Comparison of ENCODE assay signal across 8 cellular contexts in genomic region chr21:45405271-45405818, GRCh38. TPM values are rescaled to one million over a fixed set of nuclear protein-coding genes. Genes with fewer than 3 reads are reported as not detected.
A peak's percentile ranks its signal among the peaks of the same experiment; 100 is the strongest.
DNase-seq lines count a peak whose midpoint lies in the region; ATAC-seq and TF ChIP-seq lines count a peak whose summit lies in the region.

No MANE protein-coding gene starts in this region.

- H3K36me3 ChIP-seq in Caco-2 (ENCODE audit: control insufficient read depth, insufficient read depth, low read length) (peaks cover 2% of the 10 kb centered on the region; the same call in 1 of the 2 replicates), fibroblast of lung (ENCODE audit: control insufficient read depth, insufficient read depth, low read length) (no peaks in the 10 kb centered on the region), osteoblast (ENCODE audit: insufficient read depth, low read length) (no peaks in the 10 kb centered on the region)

- no peak for TF ChIP-seq CTCF in Caco-2 (IDR thresholded peaks at IDR 0.05; ENCODE audit: insufficient read depth in 1 of 2, low read depth in 1 of 2, low read length in 1 of 2, severe bottlenecking in 1 of 2, unreplicated experiment in 1 of 2)
- TF ChIP-seq CTCF in RWPE1 (conservative IDR thresholded peaks at IDR 0.05; ENCODE audit: low read depth) = no peak
- no peak for TF ChIP-seq CTCF in fibroblast of lung (conservative IDR thresholded peaks at IDR 0.05 in 1 of 2, IDR thresholded peaks at IDR 0.05 in 1 of 2; ENCODE audit: low read depth in 1 of 2, low read length in 2 of 2)
- no peak for TF ChIP-seq CTCF in osteoblast (IDR thresholded peaks at IDR 0.05; ENCODE audit: extremely low read depth, low read depth, low read length)

- no TSS peak for BruUV-seq in Caco-2 (replicated peaks; lab: Mats Ljungman, UMichigan)

- H3K4me2 ChIP-seq in fibroblast of lung (ENCODE audit: extremely low read depth, insufficient read depth, low read length) (peak overlapping the region; percentile 42), osteoblast (ENCODE audit: insufficient read depth, low read length) (peak overlapping the region; percentile 58)

- DNase-seq in Caco-2 (peak in 1 of 2 experiments; percentile 65), RWPE1 (ENCODE audit: low spot score) (peak; percentile 46), fibroblast of lung (ENCODE audit: low read depth in 2 of 2) (peak in 1 of 2 donors; percentile 33), osteoblast (ENCODE audit: insufficient read length, low spot score, missing footprints) (peak; percentile 96), 8988T (no peak), G401 (ENCODE audit: low spot score) (no peak), activated gamma-delta T cell (lab: John Stamatoyannopoulos, UW) (no peak)

- H3K9me3 ChIP-seq in Caco-2 = peaks cover 10% of the 10 kb centered on the region
- no peaks in the 10 kb centered on the region for H3K9me3 ChIP-seq in fibroblast of lung (ENCODE audit: control insufficient read depth, insufficient read depth, low read depth, low read length)
- peaks cover 2% of the 10 kb centered on the region for H3K9me3 ChIP-seq in osteoblast (ENCODE audit: low read depth, low read length)

- in situ Hi-C loops in G401 (cut with HindIII; ENCODE audit: low sequenced_read_pairs) = no loop called here

- peak overlapping the region; percentile 76 for H3K4me3 Mint-ChIP-seq in Caco-2 (ENCODE audit: unreplicated experiment)

- H3K27me3 Mint-ChIP-seq in Caco-2 (ENCODE audit: insufficient read depth, unreplicated experiment) = no peaks in the 10 kb centered on the region

- H3K27me3 ChIP-seq in Caco-2 (replicated peaks; ENCODE audit: control insufficient read depth, insufficient read depth, low read length) = no peaks in the 10 kb centered on the region
- no peaks in the 10 kb centered on the region for H3K27me3 ChIP-seq in fibroblast of lung (ENCODE audit: control insufficient read depth, insufficient read depth, low read length)
- H3K27me3 ChIP-seq in osteoblast (ENCODE audit: insufficient read depth, low read length) = peaks cover 28% of the 10 kb centered on the region

- CTCF ChIA-PET in Caco-2 (lab: Charles Lee) = no interaction called here
- CTCF ChIA-PET in RWPE1 (lab: Yijun Ruan, JAX) = no interaction called here

- peaks cover 27% of the 10 kb centered on the region for H3K36me3 Mint-ChIP-seq in Caco-2 (ENCODE audit: insufficient read depth, unreplicated experiment)

- peak overlapping the region; percentile 61 for H3K4me3 ChIP-seq in Caco-2 (ENCODE audit: low read depth, low read length)
- peak overlapping the region in 2 of 4 experiments; percentile 32 to 57 for H3K4me3 ChIP-seq in fibroblast of lung (replicated peaks in 1 of 4; ENCODE audit: control extremely low read depth in 1 of 4, insufficient read depth in 1 of 4, low read depth in 3 of 4, low read length in 4 of 4)
- peak overlapping the region; percentile 60 for H3K4me3 ChIP-seq in osteoblast (ENCODE audit: insufficient read depth, low read length)

- H2AFZ ChIP-seq in fibroblast of lung (ENCODE audit: low read length) = no peak overlapping the region
- H2AFZ ChIP-seq in osteoblast (ENCODE audit: low read length) = no peak overlapping the region

- POLR2A ChIA-PET in Caco-2 (lab: Charles Lee) (no interaction called here), RWPE1 (lab: Yijun Ruan, JAX; ENCODE audit: low non-redundant PET) (no interaction called here)

- peaks cover 23% of the 10 kb centered on the region for H3K4me1 Mint-ChIP-seq in Caco-2 (ENCODE audit: low read depth, unreplicated experiment)

- no peak overlapping the region for H3K27ac Mint-ChIP-seq in Caco-2 (ENCODE audit: unreplicated experiment)

- intact Hi-C loops in Caco-2 (cut with micrococcal nuclease; ENCODE audit: unreplicated experiment) = loop anchor here (2.0 kb wide), 2 partner anchors 33 to 49 kb away; no protein-coding TSS in a partner anchor

- peaks cover 15% of the 10 kb centered on the region for H3K9me3 Mint-ChIP-seq in Caco-2 (ENCODE audit: unreplicated experiment)

- ATAC-seq in GM21825 (IDR thresholded peaks at IDR 0.05; ENCODE audit: unreplicated experiment) = no peak

- H3K79me2 ChIP-seq in fibroblast of lung (ENCODE audit: control insufficient read depth, insufficient read depth, low read length) = peaks cover 8% of the 10 kb centered on the region
- no peaks in the 10 kb centered on the region for H3K79me2 ChIP-seq in osteoblast (ENCODE audit: insufficient read depth, low read length)

- peak overlapping the region; percentile 78; the same call in 1 of the 2 replicates for H3K27ac ChIP-seq in RWPE1
- H3K27ac ChIP-seq in fibroblast of lung (ENCODE audit: insufficient read depth, low read length) = peak overlapping the region; percentile 50
- H3K27ac ChIP-seq in osteoblast (ENCODE audit: low read depth, low read length) = no peak overlapping the region

- H4K20me1 ChIP-seq in fibroblast of lung (ENCODE audit: control insufficient read depth, extremely low read depth, insufficient read depth, low read length) = no peaks in the 10 kb centered on the region
- no peaks in the 10 kb centered on the region for H4K20me1 ChIP-seq in osteoblast (ENCODE audit: insufficient read depth, low read length)

- H3K9ac ChIP-seq in fibroblast of lung (ENCODE audit: insufficient read depth, low read length) = peak overlapping the region; percentile 74

- H3K4me1 ChIP-seq in Caco-2 = peaks cover 49% of the 10 kb centered on the region
- H3K4me1 ChIP-seq in fibroblast of lung (ENCODE audit: control insufficient read depth, extremely low read depth, insufficient read depth, low read length) = peaks cover 3% of the 10 kb centered on the region
- H3K4me1 ChIP-seq in osteoblast (ENCODE audit: insufficient read depth, low read length) = no peaks in the 10 kb centered on the region

RNA-seq across cellular contexts. Expression of gene COL18A1, which starts 0.4 kb away (rescaled TPM):
- total RNA-seq in Caco-2 (2022) (160 and 170 TPM in 2 replicates), fibroblast of lung (26.2 and 38.8 TPM in 2 replicates), osteoblast (8.3 and 8.8 TPM in 2 replicates)
- polyA plus RNA-seq in fibroblast of lung = 9.0 and 24.3 TPM in 2 replicates
- polyA plus RNA-seq in fibroblast of lung (2012) = 25.9 and 60.7 TPM in 2 replicates
- 10.5 and 29.1 TPM in 2 replicates for polyA minus RNA-seq in fibroblast of lung (ENCODE audit: low replicate concordance)
- total RNA-seq in G401 (2014; rRNA removed; shearing (Covaris generic)) = 353 and 524 TPM in 2 replicates

Comparison
In these comparisons a context has a peak if more than half of its experiments do, and no peak if none do; other contexts are left out.
1. DNase-seq: peak in RWPE1 (single experiment) and osteoblast (single experiment); none in 8988T (single experiment), G401 (single experiment) and activated gamma-delta T cell (single experiment).